ENCODE assay signal across 13 cellular contexts in genomic region chr5:143065185-143065584, GRCh38.
DNase-seq lines count a peak whose midpoint lies in the region; ATAC-seq and TF ChIP-seq lines count a peak whose summit lies in the region.
"Had no signal": no experiment of that assay in that cellular context is flagged by ENCODE, and none has a peak within 500 bp of the region (broad histone marks: within the 10 kb centered on the region; RNA-seq: fewer than 3 reads in every experiment).

No MANE protein-coding gene starts in this region.

- TF ChIP-seq CTCF in left ventricle myocardium inferior (IDR thresholded peaks at IDR 0.05; ENCODE audit: borderline replicate concordance) (no peak), stomach (IDR thresholded peaks at IDR 0.05) (no peak)

- H3K4me1 ChIP-seq in left ventricle myocardium inferior, result peaks cover 74% of the 10 kb centered on the region
- peaks cover 17 to 69% (median 47%) of the 10 kb centered on the region in 4 donors for H3K4me1 ChIP-seq in stomach

- TF ChIP-seq EP300 in stomach (IDR thresholded peaks at IDR 0.05), result no peak

- H3K4me3 ChIP-seq in left ventricle myocardium inferior, result no peak overlapping the region
- H3K4me3 ChIP-seq in stomach, result no peak overlapping the region

- peaks cover 19% of the 10 kb centered on the region for H3K36me3 ChIP-seq in left ventricle myocardium inferior
- peaks cover 0 to 42% (median 15%) of the 10 kb centered on the region in 4 donors for H3K36me3 ChIP-seq in stomach

- DNase-seq in NCI-H510A treated with DMSO at 0.1 percent for 48 hours (lab: John Stamatoyannopoulos, UW) (peak; percentile 49), NCI-H510A (lab: John Stamatoyannopoulos, UW) (no peak), left ventricle myocardium inferior (no peak), stomach (no peak), DMS79 (lab: John Stamatoyannopoulos, UW) (no peak)
- no peak for DNase-seq in activated T-helper 2 cell treated with anti-CD3 and anti-CD28 coated beads, Interferon-gamma antibody, Interleukin-2, Interleukin-4, amounts not matched to agents 10 μg/mL and 5 μg/mL and 100 μg/mL, durations not matched to agents 14 hours and 24 hours and 36 hours (ENCODE audit: low spot score)
- DNase-seq: activated CD4-positive, CD25-positive, alpha-beta regulatory T cell treated with anti-CD3 and anti-CD28 coated beads, Interleukin-2, amount 50 U/mL, for 72 hours; AML-193; cerebellar nuclear complex; GOT3; NK-92 treated with Interleukin-12 subunit alpha and Interleukin-12 subunit beta, amount 100 ng/mL, for 24 hours had no signal

- H3K9me3 ChIP-seq in left ventricle myocardium inferior (replicated peaks), result no peaks in the 10 kb centered on the region
- no peaks in the 10 kb centered on the region for H3K9me3 ChIP-seq in stomach

- 65 to 77% (median 76%) methylated on average over 5 of the region's 5 CpGs for WGBS in stomach, 5 donors

- H3K27me3 ChIP-seq in left ventricle myocardium inferior (ENCODE audit: low read depth) (no peaks in the 10 kb centered on the region), stomach (no peaks in the 10 kb centered on the region)

- peaks cover 63% of the 10 kb centered on the region for H3K36me3 Mint-ChIP-seq in activated T-helper 2 cell treated with anti-CD3 and anti-CD28 coated beads, Interferon-gamma antibody, Interleukin-2, Interleukin-4, amounts not matched to agents 10 μg/mL and 5 μg/mL and 100 μg/mL, durations not matched to agents 14 hours and 24 hours and 36 hours (ENCODE audit: low read depth)

- H3K4me1 Mint-ChIP-seq in activated T-helper 2 cell treated with anti-CD3 and anti-CD28 coated beads, Interferon-gamma antibody, Interleukin-2, Interleukin-4, amounts not matched to agents 10 μg/mL and 5 μg/mL and 100 μg/mL, durations not matched to agents 14 hours and 24 hours and 36 hours (ENCODE audit: low read depth), result peaks cover 52% of the 10 kb centered on the region

- intact Hi-C loops in activated T-helper 2 cell treated with anti-CD3 and anti-CD28 coated beads, Interferon-gamma antibody, Interleukin-2, Interleukin-4, amounts not matched to agents 10 μg/mL and 5 μg/mL and 100 μg/mL, durations not matched to agents 14 hours and 24 hours and 36 hours (cut with micrococcal nuclease), result loop anchor here (5.0 kb wide), 2 partner anchors 197 to 542 kb away; no protein-coding TSS in a partner anchor
- intact Hi-C loops in left ventricle myocardium inferior (cut with micrococcal nuclease), result no loop called here
- intact Hi-C loops in stomach (cut with DNase I; ENCODE audit: low total_unique reads), result no loop called here

- H3K4me3 Mint-ChIP-seq in activated T-helper 2 cell treated with anti-CD3 and anti-CD28 coated beads, Interferon-gamma antibody, Interleukin-2, Interleukin-4, amounts not matched to agents 10 μg/mL and 5 μg/mL and 100 μg/mL, durations not matched to agents 14 hours and 24 hours and 36 hours (ENCODE audit: low read depth), result no peak overlapping the region

- no peak for ATAC-seq in GM18909 (IDR thresholded peaks at IDR 0.05; ENCODE audit: poor library complexity, unreplicated experiment)
- no peak for ATAC-seq in GM21576 (IDR thresholded peaks at IDR 0.05; ENCODE audit: unreplicated experiment)

- H3K27ac Mint-ChIP-seq in activated T-helper 2 cell treated with anti-CD3 and anti-CD28 coated beads, Interferon-gamma antibody, Interleukin-2, Interleukin-4, amounts not matched to agents 10 μg/mL and 5 μg/mL and 100 μg/mL, durations not matched to agents 14 hours and 24 hours and 36 hours, result peak overlapping the region; percentile 78

- TF ChIP-seq POLR2A in stomach (IDR thresholded peaks at IDR 0.05), result no peak

- H3K27ac ChIP-seq in left ventricle myocardium inferior (replicated peaks) (peak overlapping the region; percentile 86), stomach (peak overlapping the region; percentile 27 to 77 (median 60))

- peaks cover 1% of the 10 kb centered on the region for H3K9me3 Mint-ChIP-seq in activated T-helper 2 cell treated with anti-CD3 and anti-CD28 coated beads, Interferon-gamma antibody, Interleukin-2, Interleukin-4, amounts not matched to agents 10 μg/mL and 5 μg/mL and 100 μg/mL, durations not matched to agents 14 hours and 24 hours and 36 hours

- H3K27me3 Mint-ChIP-seq in activated T-helper 2 cell treated with anti-CD3 and anti-CD28 coated beads, Interferon-gamma antibody, Interleukin-2, Interleukin-4, amounts not matched to agents 10 μg/mL and 5 μg/mL and 100 μg/mL, durations not matched to agents 14 hours and 24 hours and 36 hours (ENCODE audit: low read depth), result no peaks in the 10 kb centered on the region
